22 cellular contexts compared by ENCODE assay signal in the genomic region with DNA sequence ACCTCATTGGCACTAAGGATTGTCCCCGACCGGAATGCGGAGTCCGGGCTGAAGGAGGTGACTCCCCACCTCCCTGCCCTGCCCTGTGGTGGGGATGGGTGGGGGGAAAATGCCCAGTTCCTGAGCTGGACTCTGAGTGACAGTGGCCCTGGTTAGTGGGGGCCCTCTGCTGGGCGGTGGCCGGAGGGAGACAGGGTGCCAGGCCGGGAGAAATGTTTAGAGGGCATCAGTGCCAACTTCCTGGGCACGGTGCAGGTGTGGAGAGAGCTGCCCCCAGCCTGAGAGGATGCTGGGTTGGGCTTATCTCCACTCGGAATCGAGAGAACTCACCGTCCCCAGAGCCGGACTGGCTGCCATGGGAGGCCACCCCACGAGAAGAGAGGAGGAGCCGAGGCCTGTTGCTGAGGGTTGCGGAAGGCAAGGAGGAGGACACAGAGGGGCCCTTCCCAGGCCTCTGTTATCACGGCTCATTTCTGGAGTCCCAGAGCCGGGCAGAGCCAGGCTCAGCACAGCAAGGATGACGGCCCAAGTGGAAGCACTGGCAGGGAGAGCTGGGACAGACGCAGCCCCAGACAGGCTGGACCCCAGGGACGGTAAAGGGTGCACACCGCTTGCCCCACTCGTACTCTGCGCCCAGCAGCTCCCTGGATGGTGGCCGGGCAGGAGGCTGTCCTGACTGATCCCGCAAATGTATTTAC.
A peak's percentile ranks its signal among the peaks of the same experiment; 100 is the strongest.
DNase-seq lines count a peak whose midpoint lies in the region; ATAC-seq and TF ChIP-seq lines count a peak whose summit lies in the region.
"Had no signal": no experiment of that assay in that cellular context is flagged by ENCODE, and none has a peak within 500 bp of the region (broad histone marks: within the 10 kb centered on the region; RNA-seq: fewer than 3 reads in every experiment).

No MANE protein-coding gene starts in this region.

- TF ChIP-seq CTCF in coronary artery (IDR thresholded peaks at IDR 0.05) (no peak), lower lobe of right lung (IDR thresholded peaks at IDR 0.05) (no peak), GM10248 (IDR thresholded peaks at IDR 0.05; ENCODE audit: control extremely low read depth, extremely low read depth, low read depth, missing control alignments) (no peak), colonic mucosa (IDR thresholded peaks at IDR 0.05) (no peak)

- H3K9me3 Mint-ChIP-seq in activated naive CD4-positive, alpha-beta T cell treated with anti-CD3 and anti-CD28 coated beads, Interleukin-2, amount 50 U/mL, for 72 hours: no peaks in the 10 kb centered on the region
- H3K9me3 Mint-ChIP-seq: activated B cell treated with CpG ODN at 0.5 μM for 24 hours; CD8-positive, alpha-beta memory T cell; central memory CD8-positive, alpha-beta T cell; nephron had no signal

- DNase-seq in activated naive CD4-positive, alpha-beta T cell treated with anti-CD3 and anti-CD28 coated beads, Interleukin-2, amount 50 U/mL, for 16 hours: peak; percentile 7
- no peak for DNase-seq in activated naive CD4-positive, alpha-beta T cell treated with anti-CD3 and anti-CD28 coated beads, Interleukin-2, amount 50 U/mL, for 72 hours (ENCODE audit: low spot score in 2 of 2)
- DNase-seq in coronary artery (ENCODE audit: low spot score): peak; percentile 57
- DNase-seq in lower lobe of right lung: peak; percentile 31
- DNase-seq in aorta: peak; percentile 24 to 60
- no peak for DNase-seq in GM10248 (ENCODE audit: extremely low spot score)
- no peak for DNase-seq in NCI-H226
- no peak for DNase-seq in colonic mucosa
- DNase-seq: activated B cell treated with CpG ODN at 0.5 μM for 24 hours; activated CD8-positive, alpha-beta memory T cell treated with anti-CD3 and anti-CD28 coated beads for 24 hours; amygdala; DMS79 treated with DMSO at 0.1 percent for 48 hours; GM23248; NCI-H1436 treated with DMSO at 0.1 percent for 48 hours; NCI-H2171; thyroid gland had no signal

- H3K27ac ChIP-seq in coronary artery: no peak overlapping the region
- no peak overlapping the region for H3K27ac ChIP-seq in lower lobe of right lung
- no peak overlapping the region for H3K27ac ChIP-seq in aorta (ENCODE audit: low read depth in 1 of 2, low read length in 2 of 2)
- no peak overlapping the region for H3K27ac ChIP-seq in colonic mucosa
- H3K27ac ChIP-seq: GM23248, heart right ventricle, thyroid gland had no signal

- H3K4me1 ChIP-seq in lower lobe of right lung (peaks cover 3% of the 10 kb centered on the region), aorta (ENCODE audit: control insufficient read depth in 1 of 2, insufficient read depth in 2 of 2, low read length in 2 of 2) (no peaks in the 10 kb centered on the region), colonic mucosa (peaks cover 8% of the 10 kb centered on the region)
- H3K4me1 ChIP-seq: thyroid gland had no signal

- H3K36me3 ChIP-seq in lower lobe of right lung (no peaks in the 10 kb centered on the region), aorta (ENCODE audit: control insufficient read depth in 1 of 2, insufficient read depth in 2 of 2, low read length in 1 of 2) (no peaks in the 10 kb centered on the region), colonic mucosa (no peaks in the 10 kb centered on the region)
- H3K36me3 ChIP-seq: heart right ventricle, thyroid gland had no signal

- 48 to 54% methylated on average over 25 of the region's 25 CpGs for WGBS in aorta, 2 donors

- intact Hi-C loops in lower lobe of right lung (cut with DNase I): no loop called here
- intact Hi-C loops in aorta (cut with DNase I): no loop called here
- intact Hi-C loops in colonic mucosa (cut with DNase I): loop anchor here (5.0 kb wide), 1 partner anchor 158 kb away; the partner anchor contains the start of gene KIF26A

- H3K27me3 ChIP-seq in lower lobe of right lung (ENCODE audit: low read depth) (peaks cover 16% of the 10 kb centered on the region), aorta (ENCODE audit: control insufficient read depth in 1 of 2, insufficient read depth in 2 of 2, low read length in 1 of 2) (no peaks in the 10 kb centered on the region), colonic mucosa (no peaks in the 10 kb centered on the region)
- H3K27me3 ChIP-seq: thyroid gland had no signal

- no peaks in the 10 kb centered on the region for H3K9me3 ChIP-seq in lower lobe of right lung
- no peaks in the 10 kb centered on the region for H3K9me3 ChIP-seq in aorta (ENCODE audit: control insufficient read depth, low read length)
- no peaks in the 10 kb centered on the region for H3K9me3 ChIP-seq in colonic mucosa
- H3K9me3 ChIP-seq: heart right ventricle, thyroid gland had no signal

- POLR2A ChIA-PET in GM10248 (lab: Yijun Ruan, JAX): no interaction called here

- ATAC-seq in activated naive CD4-positive, alpha-beta T cell treated with anti-CD3 and anti-CD28 coated beads, Interleukin-2, amount 50 U/mL, for 72 hours: no peak
- ATAC-seq in lower lobe of right lung: no peak
- ATAC-seq in aorta (ENCODE audit: low FRiP score): peak; percentile 15
- ATAC-seq: stimulated activated memory B cell treated with anti-CD40 and anti-IgM and Interleukin-4, amounts not matched to agents 10 μg/mL and 1 μg/mL and 100 μg/mL, for 72 hours; T-helper 17 cell had no signal

- no peak overlapping the region for H3K27ac Mint-ChIP-seq in activated naive CD4-positive, alpha-beta T cell treated with anti-CD3 and anti-CD28 coated beads, Interleukin-2, amount 50 U/mL, for 72 hours
- H3K27ac Mint-ChIP-seq: activated B cell treated with CpG ODN at 0.5 μM for 24 hours; nephron; stimulated activated memory B cell treated with anti-CD40 and anti-IgM and Interleukin-4, amounts not matched to agents 10 μg/mL and 1 μg/mL and 100 μg/mL, for 72 hours; T-helper 17 cell had no signal

- H3K9ac ChIP-seq in colonic mucosa (ENCODE audit: low read depth in 2 of 2, low read length in 2 of 2): no peak overlapping the region
- H3K9ac ChIP-seq: GM23248 had no signal

- H3K36me3 Mint-ChIP-seq in activated naive CD4-positive, alpha-beta T cell treated with anti-CD3 and anti-CD28 coated beads, Interleukin-2, amount 50 U/mL, for 72 hours: no peaks in the 10 kb centered on the region
- H3K36me3 Mint-ChIP-seq: CD8-positive, alpha-beta memory T cell; stimulated activated memory B cell treated with anti-CD40 and anti-IgM and Interleukin-4, amounts not matched to agents 10 μg/mL and 1 μg/mL and 100 μg/mL, for 72 hours had no signal

- no peak overlapping the region for H3K4me3 ChIP-seq in coronary artery
- no peak overlapping the region for H3K4me3 ChIP-seq in lower lobe of right lung
- H3K4me3 ChIP-seq in aorta (ENCODE audit: low read length in 2 of 2): no peak overlapping the region
- no peak overlapping the region for H3K4me3 ChIP-seq in colonic mucosa
- H3K4me3 ChIP-seq: GM23248, heart right ventricle, thyroid gland had no signal

- CTCF ChIA-PET in GM10248 (lab: Yijun Ruan, JAX): no interaction called here

Comparison
In these comparisons a context has a peak if more than half of its experiments do, and no peak if none do; other contexts are left out.
1. DNase-seq: peak in activated naive CD4-positive, alpha-beta T cell treated with anti-CD3 and anti-CD28 coated beads, Interleukin-2, amount 50 U/mL, for 16 hours (single experiment), coronary artery (single experiment), lower lobe of right lung (single experiment) and aorta (2 of 2); none in activated naive CD4-positive, alpha-beta T cell treated with anti-CD3 and anti-CD28 coated beads, Interleukin-2, amount 50 U/mL, for 72 hours (0 of 2), GM10248 (single experiment), NCI-H226 (single experiment) and colonic mucosa (single experiment).